Comparison of ENCODE assay signal across 1 cellular context in genomic region chr17:82859431-82860403, GRCh38.
TF ChIP-seq lines count a peak whose summit lies in the region.

No MANE protein-coding gene starts in this region.

TF ChIP-seq in H1, 55 proteins besides CTCF, POLR2A, EP300 and RAD21 (continued from another document):
- TF ChIP-seq TAF7 (optimal IDR thresholded peaks at IDR 0.05; ENCODE audit: borderline replicate concordance, low read depth, low read length) (no peak), BACH1 (IDR thresholded peaks at IDR 0.05; ENCODE audit: low read length) (no peak), CTBP2 (IDR thresholded peaks at IDR 0.05; ENCODE audit: borderline replicate concordance, insufficient read depth, insufficient read length, low read length) (no peak), KDM4A (IDR thresholded peaks at IDR 0.05; ENCODE audit: low read depth, low read length, severe bottlenecking) (no peak), MAX (IDR thresholded peaks at IDR 0.05) (no peak), BCL11A (IDR thresholded peaks at IDR 0.05; ENCODE audit: low read depth in 2 of 2, low read length in 2 of 2) (no peak), RNF2 (IDR thresholded peaks at IDR 0.05; ENCODE audit: borderline replicate concordance, low read depth, low read length, missing control alignments, poor library complexity, severe bottlenecking) (no peak), JUN (IDR thresholded peaks at IDR 0.05; ENCODE audit: low read depth, low read length) (no peak), POU5F1 (IDR thresholded peaks at IDR 0.05; ENCODE audit: low read depth, low read length) (no peak), SIN3A (conservative IDR thresholded peaks at IDR 0.05 in 1 of 2, IDR thresholded peaks at IDR 0.05 in 1 of 2; ENCODE audit: low read depth in 1 of 2, low read length in 2 of 2) (no peak), SUZ12 (IDR thresholded peaks at IDR 0.05; ENCODE audit: low read length) (no peak), RBBP5 (IDR thresholded peaks at IDR 0.05; ENCODE audit: borderline replicate concordance, low read depth, low read length) (no peak), TBP (IDR thresholded peaks at IDR 0.05; ENCODE audit: low read depth, low read length) (no peak), CBX8 (IDR thresholded peaks at IDR 0.05; ENCODE audit: borderline replicate concordance, low read depth, low read length) (no peak), SP4 (IDR thresholded peaks at IDR 0.05; ENCODE audit: low read length) (no peak)
TF ChIP-seq in H1: peak in this region for 0.
